ENCODE assay signal across 8 cellular contexts in genomic region chr13:97225533-97225932, GRCh38. TPM values are rescaled to one million over a fixed set of nuclear protein-coding genes. Genes with fewer than 3 reads are reported as not detected.
A peak's percentile ranks its signal among the peaks of the same experiment; 100 is the strongest.
DNase-seq lines count a peak whose midpoint lies in the region; ATAC-seq lines count a peak whose summit lies in the region.

No MANE protein-coding gene starts in this region.

- peaks cover 17% of the 10 kb centered on the region for H3K36me3 Mint-ChIP-seq in activated T-helper 17 cell treated with anti-CD3 and anti-CD28 coated beads, Interleukin-2, amount 50 U/mL, for 72 hours (ENCODE audit: low read depth)
- H3K36me3 Mint-ChIP-seq in immature natural killer cell: no peaks in the 10 kb centered on the region
- no peaks in the 10 kb centered on the region for H3K36me3 Mint-ChIP-seq in stimulated activated memory B cell treated with anti-CD40 and anti-IgM and Interleukin-4, amounts not matched to agents 10 μg/mL and 1 μg/mL and 100 μg/mL, for 72 hours

- peak overlapping the region; percentile 87 for H3K4me3 Mint-ChIP-seq in activated T-helper 17 cell treated with anti-CD3 and anti-CD28 coated beads, Interleukin-2, amount 50 U/mL, for 72 hours
- H3K4me3 Mint-ChIP-seq in immature natural killer cell: peak overlapping the region; percentile 88 to 98 (median 93)
- H3K4me3 Mint-ChIP-seq in stimulated activated memory B cell treated with anti-CD40 and anti-IgM and Interleukin-4, amounts not matched to agents 10 μg/mL and 1 μg/mL and 100 μg/mL, for 72 hours: peak overlapping the region; percentile 82

- DNase-seq in NCI-H1092 treated with DMSO at 0.1 percent for 48 hours (lab: John Stamatoyannopoulos, UW) (peak; percentile 72), NCI-H1092 (lab: John Stamatoyannopoulos, UW) (no peak), immature natural killer cell (peak in 1 of 3 donors; percentile 16), DMS153 (lab: John Stamatoyannopoulos, UW) (no peak)
- no peak for DNase-seq in stimulated activated CD4-positive, alpha-beta T cell treated with anti-CD3 and anti-CD28 coated beads, Interleukin-4, amount 100 ng/mL, for 24 hours

- no peak for ATAC-seq in activated T-helper 17 cell treated with anti-CD3 and anti-CD28 coated beads, Interleukin-2, amount 50 U/mL, for 72 hours (replicated peaks)
- ATAC-seq in stimulated activated memory B cell treated with anti-CD40 and anti-IgM and Interleukin-4, amounts not matched to agents 10 μg/mL and 1 μg/mL and 100 μg/mL, for 72 hours: no peak
- ATAC-seq in GM21825 (IDR thresholded peaks at IDR 0.05; ENCODE audit: unreplicated experiment): no peak

- no peaks in the 10 kb centered on the region for H3K27me3 Mint-ChIP-seq in activated T-helper 17 cell treated with anti-CD3 and anti-CD28 coated beads, Interleukin-2, amount 50 U/mL, for 72 hours
- peaks cover 0 to 4% (median 3%) of the 10 kb centered on the region in 3 donors for H3K27me3 Mint-ChIP-seq in immature natural killer cell (ENCODE audit: low read depth in 3 of 3)
- H3K27me3 Mint-ChIP-seq in stimulated activated memory B cell treated with anti-CD40 and anti-IgM and Interleukin-4, amounts not matched to agents 10 μg/mL and 1 μg/mL and 100 μg/mL, for 72 hours: no peaks in the 10 kb centered on the region

- peak overlapping the region; percentile 99 for H3K27ac Mint-ChIP-seq in activated T-helper 17 cell treated with anti-CD3 and anti-CD28 coated beads, Interleukin-2, amount 50 U/mL, for 72 hours
- peak overlapping the region; percentile 91 to 99 (median 95) for H3K27ac Mint-ChIP-seq in immature natural killer cell
- peak overlapping the region; percentile 79 for H3K27ac Mint-ChIP-seq in stimulated activated memory B cell treated with anti-CD40 and anti-IgM and Interleukin-4, amounts not matched to agents 10 μg/mL and 1 μg/mL and 100 μg/mL, for 72 hours

- H3K9me3 Mint-ChIP-seq in activated T-helper 17 cell treated with anti-CD3 and anti-CD28 coated beads, Interleukin-2, amount 50 U/mL, for 72 hours: no peaks in the 10 kb centered on the region
- no peaks in the 10 kb centered on the region for H3K9me3 Mint-ChIP-seq in immature natural killer cell
- H3K9me3 Mint-ChIP-seq in stimulated activated memory B cell treated with anti-CD40 and anti-IgM and Interleukin-4, amounts not matched to agents 10 μg/mL and 1 μg/mL and 100 μg/mL, for 72 hours: no peaks in the 10 kb centered on the region

- H3K4me1 Mint-ChIP-seq in activated T-helper 17 cell treated with anti-CD3 and anti-CD28 coated beads, Interleukin-2, amount 50 U/mL, for 72 hours: peaks cover 24% of the 10 kb centered on the region
- H3K4me1 Mint-ChIP-seq in immature natural killer cell: peaks cover 60 to 76% of the 10 kb centered on the region in 2 donors
- H3K4me1 Mint-ChIP-seq in stimulated activated memory B cell treated with anti-CD40 and anti-IgM and Interleukin-4, amounts not matched to agents 10 μg/mL and 1 μg/mL and 100 μg/mL, for 72 hours: peaks cover 60% of the 10 kb centered on the region

RNA-seq across cellular contexts. Expression of gene MBNL2, which starts 3.4 kb away (rescaled TPM):
- 10 to 100 TPM; 13.4 to 27.2 TPM for total RNA-seq in activated T-helper 17 cell treated with anti-CD3 and anti-CD28 coated beads, Interleukin-2, amount 50 U/mL, for 72 hours
- 10 to 100 TPM; 11.7 to 19.4 (median 18.6) TPM for polyA plus RNA-seq in immature natural killer cell
